In the genomic region with DNA sequence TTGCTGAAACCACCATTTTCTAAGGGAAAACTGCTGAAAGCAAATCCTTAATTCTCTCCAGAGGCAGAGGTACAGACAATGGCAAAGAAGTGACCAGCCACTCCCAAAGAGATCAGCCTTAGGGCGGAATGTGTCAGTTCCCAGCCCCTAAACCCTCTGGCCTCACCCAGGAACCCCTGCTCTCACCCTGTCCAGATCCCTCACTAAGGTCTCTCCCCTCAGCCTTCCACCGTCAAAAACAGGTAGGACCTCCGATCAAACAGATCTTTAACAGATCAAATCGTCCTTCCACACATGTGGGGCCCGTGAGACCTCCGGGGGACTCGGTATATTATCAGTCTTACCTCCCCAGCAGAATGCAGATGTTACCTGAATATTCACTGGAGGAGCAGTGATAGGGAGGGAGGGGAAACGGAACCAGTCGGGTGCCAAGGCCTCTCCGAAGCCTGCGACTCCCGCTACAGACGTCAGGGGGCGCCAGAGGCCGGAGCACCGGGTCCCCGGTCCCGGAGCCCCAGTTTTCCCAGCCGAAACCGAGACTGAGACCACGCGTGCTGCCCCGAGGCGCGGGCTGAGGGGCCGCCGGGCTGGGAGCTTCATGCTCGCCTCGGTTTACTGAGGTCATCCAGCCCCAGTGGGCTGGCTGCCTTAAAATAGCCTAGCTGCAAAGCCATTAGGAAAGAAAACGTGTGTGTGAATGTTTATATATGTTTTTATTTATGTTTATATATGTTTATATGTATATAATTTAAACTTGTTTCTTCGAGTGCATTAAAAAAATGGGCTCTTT, we compare ENCODE assay signal across 8 cellular contexts. TPM values are rescaled to one million over a fixed set of nuclear protein-coding genes. Genes with fewer than 3 reads are reported as not detected.
A peak's percentile ranks its signal among the peaks of the same experiment; 100 is the strongest.
DNase-seq lines count a peak whose midpoint lies in the region; ATAC-seq and TF ChIP-seq lines count a peak whose summit lies in the region.

No MANE protein-coding gene starts in this region.

- peak; percentile 94 to 99 for TF ChIP-seq CTCF in left lung (IDR thresholded peaks at IDR 0.05)

- ATAC-seq in HG03045 (IDR thresholded peaks at IDR 0.05; ENCODE audit: unreplicated experiment) (peak; percentile 77), left lung (peak; percentile 99)

- peaks cover 3 to 7% of the 10 kb centered on the region in 2 donors for H3K4me1 ChIP-seq in left lung

- no peaks in the 10 kb centered on the region for H3K36me3 ChIP-seq in left lung

- intact Hi-C loops in left lung (cut with DNase I): loop anchor here in 1 of 2 donors (10.0 kb wide), 2 partner anchors 148 to 378 kb away; no protein-coding TSS in a partner anchor

- no peak overlapping the region for H3K27ac ChIP-seq in left lung

- no peaks in the 10 kb centered on the region for H3K9me3 ChIP-seq in left lung

- no peaks in the 10 kb centered on the region for H3K27me3 ChIP-seq in left lung

- H3K4me3 ChIP-seq in left lung: peak overlapping the region in 1 of 2 donors; percentile 11

- peak; percentile 63 for DNase-seq in NK-92 treated with Interleukin-12 subunit alpha and Interleukin-12 subunit beta, amount 100 ng/mL, for 24 hours (lab: John Stamatoyannopoulos, UW)
- no peak for DNase-seq in NK-92 (lab: John Stamatoyannopoulos, UW; ENCODE audit: unreplicated experiment)
- peak; percentile 72 for DNase-seq in NCI-H2227 treated with DMSO at 0.1 percent for 48 hours (lab: John Stamatoyannopoulos, UW)
- DNase-seq in activated CD4-positive, CD25-positive, alpha-beta regulatory T cell treated with anti-CD3 and anti-CD28 coated beads, Interleukin-2, amount 50 U/mL, for 72 hours: peak; percentile 88
- DNase-seq in cerebellar cortex (ENCODE audit: low spot score): peak; percentile 77
- DNase-seq in left lung: peak; percentile 78 to 95
- DNase-seq in stimulated activated CD4-positive, alpha-beta T cell treated with anti-CD3 and anti-CD28 coated beads, Interleukin-4, amount 100 ng/mL, for 24 hours: peak; percentile 82

RNA-seq across cellular contexts. Expression of a gene that starts 23.6 kb away (rescaled TPM):
- under 1 TPM; 0.50 to 0.55 TPM for total RNA-seq in left lung

RNA-seq across cellular contexts. Expression of a gene that starts 27.3 kb away (rescaled TPM):
- total RNA-seq in left lung: under 1 TPM in 1 of 2 donors, not detected in 1; 0.12 TPM
